Comparison of ENCODE assay signal across 9 cellular contexts in genomic region chr19:45179848-45180370, GRCh38. TPM values are rescaled to one million over a fixed set of nuclear protein-coding genes. Genes with fewer than 3 reads are reported as not detected.
DNase-seq lines count a peak whose midpoint lies in the region; ATAC-seq and TF ChIP-seq lines count a peak whose summit lies in the region.
"Had no signal": no experiment of that assay in that cellular context is flagged by ENCODE, and none has a peak within 500 bp of the region (broad histone marks: within the 10 kb centered on the region; RNA-seq: fewer than 3 reads in every experiment).

No MANE protein-coding gene starts in this region.

- H3K4me3 Mint-ChIP-seq in T-helper 1 cell treated with Interleukin-12 subunit alpha and Interleukin-12 subunit beta and Interleukin-4 antibody, amounts not matched to agents 30 μg/mL and 1 μg/mL, for 36 hours = peak overlapping the region; percentile 71
- peak overlapping the region; percentile 53 for H3K4me3 Mint-ChIP-seq in activated naive CD8-positive, alpha-beta T cell treated with anti-CD3 and anti-CD28 coated beads, Interleukin-2, amount 10 ng/mL, durations not matched to agents 7 days and 5 days

- no peak for ATAC-seq in activated naive CD8-positive, alpha-beta T cell treated with anti-CD3 and anti-CD28 coated beads, Interleukin-2, amount 10 ng/mL, durations not matched to agents 7 days and 5 days (ENCODE audit: low read depth)
- no peak for ATAC-seq in sciatic nerve

- peaks cover 5 to 44% (median 36%) of the 10 kb centered on the region in 5 donors for H3K4me1 ChIP-seq in subcutaneous abdominal adipose tissue (ENCODE audit: control insufficient read depth in 5 of 5, insufficient read depth in 5 of 5, low read length in 5 of 5)

- H3K27me3 Mint-ChIP-seq in T-helper 1 cell treated with Interleukin-12 subunit alpha and Interleukin-12 subunit beta and Interleukin-4 antibody, amounts not matched to agents 30 μg/mL and 1 μg/mL, for 36 hours (ENCODE audit: low read depth) = no peaks in the 10 kb centered on the region
- H3K27me3 Mint-ChIP-seq in activated naive CD8-positive, alpha-beta T cell treated with anti-CD3 and anti-CD28 coated beads, Interleukin-2, amount 10 ng/mL, durations not matched to agents 7 days and 5 days = no peaks in the 10 kb centered on the region

- H3K9me3 Mint-ChIP-seq in T-helper 1 cell treated with Interleukin-12 subunit alpha and Interleukin-12 subunit beta and Interleukin-4 antibody, amounts not matched to agents 30 μg/mL and 1 μg/mL, for 36 hours = no peaks in the 10 kb centered on the region
- H3K9me3 Mint-ChIP-seq in activated naive CD8-positive, alpha-beta T cell treated with anti-CD3 and anti-CD28 coated beads, Interleukin-2, amount 10 ng/mL, durations not matched to agents 7 days and 5 days = no peaks in the 10 kb centered on the region

- intact Hi-C loops in sciatic nerve (cut with DNase I) = loop anchor here (10.0 kb wide), 1 partner anchor 155 kb away; no protein-coding TSS in a partner anchor

- no peak for TF ChIP-seq CTCF in kidney epithelial cell (IDR thresholded peaks at IDR 0.05; ENCODE audit: insufficient read depth, low read length, poor library complexity, severe bottlenecking)

- peaks cover 11% of the 10 kb centered on the region for H3K36me3 Mint-ChIP-seq in T-helper 1 cell treated with Interleukin-12 subunit alpha and Interleukin-12 subunit beta and Interleukin-4 antibody, amounts not matched to agents 30 μg/mL and 1 μg/mL, for 36 hours (ENCODE audit: low read depth)
- H3K36me3 Mint-ChIP-seq in activated naive CD8-positive, alpha-beta T cell treated with anti-CD3 and anti-CD28 coated beads, Interleukin-2, amount 10 ng/mL, durations not matched to agents 7 days and 5 days = peaks cover 7% of the 10 kb centered on the region

- peak overlapping the region; percentile 82 for H3K4me3 ChIP-seq in kidney epithelial cell (ENCODE audit: low read depth, low read length)
- H3K4me3 ChIP-seq in subcutaneous abdominal adipose tissue (ENCODE audit: low read depth in 1 of 5, low read length in 5 of 5) = peak overlapping the region; percentile 15 to 99 (median 96)

- in situ Hi-C loops in KBM-7 (cut with MboI; ENCODE audit: low pct_unique_long_range_greater_than_20kb, low sequenced_read_pairs) = no loop called here

- peaks cover 24% of the 10 kb centered on the region for H3K4me1 Mint-ChIP-seq in T-helper 1 cell treated with Interleukin-12 subunit alpha and Interleukin-12 subunit beta and Interleukin-4 antibody, amounts not matched to agents 30 μg/mL and 1 μg/mL, for 36 hours (ENCODE audit: low read depth)
- H3K4me1 Mint-ChIP-seq in activated naive CD8-positive, alpha-beta T cell treated with anti-CD3 and anti-CD28 coated beads, Interleukin-2, amount 10 ng/mL, durations not matched to agents 7 days and 5 days = peaks cover 28% of the 10 kb centered on the region

- no peaks in the 10 kb centered on the region for H3K9me3 ChIP-seq in subcutaneous abdominal adipose tissue (ENCODE audit: control insufficient read depth in 5 of 5, low read length in 5 of 5)

- H3K36me3 ChIP-seq in kidney epithelial cell (ENCODE audit: control insufficient read depth, insufficient read depth, low read length) = no peaks in the 10 kb centered on the region
- peaks cover 0 to 9% (median 5%) of the 10 kb centered on the region in 5 donors for H3K36me3 ChIP-seq in subcutaneous abdominal adipose tissue (ENCODE audit: control insufficient read depth in 5 of 5, insufficient read depth in 5 of 5, low read length in 5 of 5)

- peak overlapping the region in 4 of 5 donors; percentile 17 to 93 (median 64) for H3K9ac ChIP-seq in subcutaneous abdominal adipose tissue (ENCODE audit: low read length in 5 of 5)

- DNase-seq in T-helper 1 cell (no peak), kidney epithelial cell (ENCODE audit: low read depth) (no peak), KBM-7 (no peak), sciatic nerve (ENCODE audit: low spot score) (no peak), dermis blood vessel endothelial cell (no peak)
- no peak for DNase-seq in activated naive CD8-positive, alpha-beta T cell treated with anti-CD3 and anti-CD28 coated beads, Interleukin-2, amount 10 ng/mL, durations not matched to agents 7 days and 5 days
- DNase-seq: AML-193 had no signal

- peak overlapping the region; percentile 49 for H3K27ac Mint-ChIP-seq in T-helper 1 cell treated with Interleukin-12 subunit alpha and Interleukin-12 subunit beta and Interleukin-4 antibody, amounts not matched to agents 30 μg/mL and 1 μg/mL, for 36 hours
- H3K27ac Mint-ChIP-seq in activated naive CD8-positive, alpha-beta T cell treated with anti-CD3 and anti-CD28 coated beads, Interleukin-2, amount 10 ng/mL, durations not matched to agents 7 days and 5 days = peak overlapping the region; percentile 51

- POLR2A ChIA-PET in activated naive CD8-positive, alpha-beta T cell treated with anti-CD3 and anti-CD28 coated beads, Interleukin-2, amount 10 ng/mL, durations not matched to agents 7 days and 5 days (lab: Charles Lee) = interaction anchor here (0.6 to 2.9 kb wide), 5 partner anchors 16 to 141 kb away, joined by 3 to 25 read pairs (median 22); partner anchors contain the start of genes CLASRP and PPP1R37

- H3K27me3 ChIP-seq in kidney epithelial cell (ENCODE audit: control insufficient read depth, insufficient read depth, low read length) (no peaks in the 10 kb centered on the region), subcutaneous abdominal adipose tissue (ENCODE audit: control insufficient read depth in 5 of 5, insufficient read depth in 4 of 5, low read length in 5 of 5) (peaks cover 0 to 3% (median 0%) of the 10 kb centered on the region in 5 donors)

- H3K27ac ChIP-seq in subcutaneous abdominal adipose tissue (ENCODE audit: low read depth, low read length) = peak overlapping the region; percentile 78

RNA-seq across cellular contexts. Expression of gene BLOC1S3, which starts 1.3 kb away (rescaled TPM):
- total RNA-seq in activated naive CD8-positive, alpha-beta T cell treated with anti-CD3 and anti-CD28 coated beads, Interleukin-2, amount 10 ng/mL, durations not matched to agents 7 days and 5 days = 10 to 100 TPM; 21.9 to 22.8 TPM
- 21.9 and 25.0 TPM in 2 replicates for total RNA-seq in kidney epithelial cell
- total RNA-seq in sciatic nerve = 13.0 TPM
- total RNA-seq in dermis blood vessel endothelial cell = 8.3 and 10.0 TPM in 2 replicates

RNA-seq across cellular contexts. Expression of gene TRAPPC6A, which starts 1.9 kb away (rescaled TPM):
- total RNA-seq in activated naive CD8-positive, alpha-beta T cell treated with anti-CD3 and anti-CD28 coated beads, Interleukin-2, amount 10 ng/mL, durations not matched to agents 7 days and 5 days = 10 to 100 TPM; 61.1 to 63.6 TPM
- 33.8 and 36.4 TPM in 2 replicates for total RNA-seq in kidney epithelial cell
- 20.8 TPM for total RNA-seq in sciatic nerve
- total RNA-seq in dermis blood vessel endothelial cell = 8.8 and 36.8 TPM in 2 replicates

RNA-seq across cellular contexts. Expression of gene NKPD1, which starts 19.1 kb away (rescaled TPM):
- total RNA-seq in activated naive CD8-positive, alpha-beta T cell treated with anti-CD3 and anti-CD28 coated beads, Interleukin-2, amount 10 ng/mL, durations not matched to agents 7 days and 5 days = under 1 TPM; 0.31 to 0.47 TPM
- total RNA-seq in kidney epithelial cell (0.07 and 0.46 TPM in 2 replicates), sciatic nerve (not detected), dermis blood vessel endothelial cell (0.34 and 0.37 TPM in 2 replicates)
